9 cellular contexts compared by ENCODE assay signal in genomic region chr9:80797841-80798688, GRCh38.
DNase-seq lines count a peak whose midpoint lies in the region; ATAC-seq and TF ChIP-seq lines count a peak whose summit lies in the region.
"Had no signal": no experiment of that assay in that cellular context is flagged by ENCODE, and none has a peak within 500 bp of the region (broad histone marks: within the 10 kb centered on the region; RNA-seq: fewer than 3 reads in every experiment).

No MANE protein-coding gene starts in this region.

- DNase-seq in A673 (ENCODE audit: low spot score) (peak; percentile 93), NCI-H2171 treated with DMSO at 0.1 percent for 48 hours (lab: John Stamatoyannopoulos, UW) (peak; percentile 97), esophagus muscularis mucosa (ENCODE audit: extremely low spot score) (no peak), myocyte (ENCODE audit: low read depth) (peak; percentile 85), NCI-H1930 (lab: John Stamatoyannopoulos, UW) (no peak)
- DNase-seq in activated CD8-positive, alpha-beta T cell treated with anti-CD3 and anti-CD28 coated beads, Interleukin-2, amount 10 ng/mL, durations not matched to agents 7 days and 5 days = no peak
- DNase-seq: activated gamma-delta T cell had no signal

- no peak overlapping the region for H3K4me3 Mint-ChIP-seq in activated CD8-positive, alpha-beta T cell treated with anti-CD3 and anti-CD28 coated beads, Interleukin-2, amount 10 ng/mL, durations not matched to agents 7 days and 5 days

- H3K9me3 Mint-ChIP-seq in activated CD8-positive, alpha-beta T cell treated with anti-CD3 and anti-CD28 coated beads, Interleukin-2, amount 10 ng/mL, durations not matched to agents 7 days and 5 days (ENCODE audit: insufficient read depth) = no peaks in the 10 kb centered on the region

- no peak for TF ChIP-seq CTCF in A673 (conservative IDR thresholded peaks at IDR 0.05; ENCODE audit: low read depth, low read length)
- TF ChIP-seq CTCF in esophagus muscularis mucosa (IDR thresholded peaks at IDR 0.05) = no peak

- H3K27ac ChIP-seq in A673 (ENCODE audit: low read depth, low read length, poor library complexity, severe bottlenecking) = peak overlapping the region; percentile 22
- H3K27ac ChIP-seq in esophagus muscularis mucosa (replicated peaks in 1 of 4) = peak overlapping the region; percentile 54 to 73 (median 62)

- H3K27ac Mint-ChIP-seq in activated CD8-positive, alpha-beta T cell treated with anti-CD3 and anti-CD28 coated beads, Interleukin-2, amount 10 ng/mL, durations not matched to agents 7 days and 5 days = no peak overlapping the region

- intact Hi-C loops in A673 (cut with micrococcal nuclease; ENCODE audit: unreplicated experiment) (loop anchor here (2.0 to 5.0 kb wide), 3 partner anchors 97 to 349 kb away; no protein-coding TSS in a partner anchor), esophagus muscularis mucosa (cut with DNase I) (no loop called here)

- H3K36me3 ChIP-seq in A673 (ENCODE audit: insufficient read depth, low read length, poor library complexity, severe bottlenecking) (no peaks in the 10 kb centered on the region), esophagus muscularis mucosa (no peaks in the 10 kb centered on the region)

- H3K27me3 ChIP-seq in A673 (replicated peaks; ENCODE audit: insufficient read depth, low read depth, low read length, poor library complexity) (no peaks in the 10 kb centered on the region), esophagus muscularis mucosa (no peaks in the 10 kb centered on the region)

- TF ChIP-seq EP300 in esophagus muscularis mucosa (IDR thresholded peaks at IDR 0.05) = no peak

- no peaks in the 10 kb centered on the region for H3K4me1 Mint-ChIP-seq in activated CD8-positive, alpha-beta T cell treated with anti-CD3 and anti-CD28 coated beads, Interleukin-2, amount 10 ng/mL, durations not matched to agents 7 days and 5 days (ENCODE audit: low read depth)

- CTCF ChIA-PET in A673 (lab: Charles Lee) = no interaction called here
- CTCF ChIA-PET in activated CD8-positive, alpha-beta T cell treated with anti-CD3 and anti-CD28 coated beads, Interleukin-2, amount 10 ng/mL, durations not matched to agents 7 days and 5 days (lab: Charles Lee) = no interaction called here

- POLR2A ChIA-PET in A673 (lab: Charles Lee; ENCODE audit: low non-redundant PET) = interaction anchor here (0.7 kb wide), 1 partner anchor 1227 kb away, joined by 7 read pairs; no protein-coding TSS in a partner anchor
- POLR2A ChIA-PET in activated CD8-positive, alpha-beta T cell treated with anti-CD3 and anti-CD28 coated beads, Interleukin-2, amount 10 ng/mL, durations not matched to agents 7 days and 5 days (lab: Charles Lee) = no interaction called here

- WGBS in esophagus muscularis mucosa = 29% methylated on average over 4 of the region's 4 CpGs

- H3K4me3 ChIP-seq in A673 (ENCODE audit: low read depth, low read length, poor library complexity, severe bottlenecking) = no peak overlapping the region
- H3K4me3 ChIP-seq in esophagus muscularis mucosa = no peak overlapping the region

- BruUV-seq in A673 (replicated peaks; lab: Mats Ljungman, UMichigan) = no TSS peak

- TF ChIP-seq POLR2A in esophagus muscularis mucosa (IDR thresholded peaks at IDR 0.05; ENCODE audit: low read depth) = no peak

- ATAC-seq in HG03460 (IDR thresholded peaks at IDR 0.05; ENCODE audit: unreplicated experiment) (no peak), GM21825 (IDR thresholded peaks at IDR 0.05; ENCODE audit: unreplicated experiment) (no peak)
- no peak for ATAC-seq in activated CD8-positive, alpha-beta T cell treated with anti-CD3 and anti-CD28 coated beads, Interleukin-2, amount 10 ng/mL, durations not matched to agents 7 days and 5 days

- H3K36me3 Mint-ChIP-seq in activated CD8-positive, alpha-beta T cell treated with anti-CD3 and anti-CD28 coated beads, Interleukin-2, amount 10 ng/mL, durations not matched to agents 7 days and 5 days (ENCODE audit: low read depth) = no peaks in the 10 kb centered on the region

- H3K9me3 ChIP-seq in A673 (ENCODE audit: low read depth, low read length, poor library complexity, severe bottlenecking) (peaks cover 6% of the 10 kb centered on the region), esophagus muscularis mucosa (peaks cover 0 to 10% (median 3%) of the 10 kb centered on the region in 4 donors)

- H3K4me1 ChIP-seq in A673 (ENCODE audit: insufficient read depth, low read length, poor library complexity, severe bottlenecking) (peaks cover 26% of the 10 kb centered on the region), esophagus muscularis mucosa (peaks cover 3 to 35% (median 31%) of the 10 kb centered on the region in 4 donors)

- H3K27me3 Mint-ChIP-seq in activated CD8-positive, alpha-beta T cell treated with anti-CD3 and anti-CD28 coated beads, Interleukin-2, amount 10 ng/mL, durations not matched to agents 7 days and 5 days (ENCODE audit: low read depth) = no peaks in the 10 kb centered on the region

Comparison
In these comparisons a context has a peak if more than half of its experiments do, and no peak if none do; other contexts are left out.
1. DNase-seq: peak in A673 (single experiment), NCI-H2171 treated with DMSO at 0.1 percent for 48 hours (single experiment) and myocyte (single experiment); none in esophagus muscularis mucosa (single experiment), NCI-H1930 (0 of 2) and activated CD8-positive, alpha-beta T cell treated with anti-CD3 and anti-CD28 coated beads, Interleukin-2, amount 10 ng/mL, durations not matched to agents 7 days and 5 days (single experiment).